8 cellular contexts compared by ENCODE assay signal in the genomic region with DNA sequence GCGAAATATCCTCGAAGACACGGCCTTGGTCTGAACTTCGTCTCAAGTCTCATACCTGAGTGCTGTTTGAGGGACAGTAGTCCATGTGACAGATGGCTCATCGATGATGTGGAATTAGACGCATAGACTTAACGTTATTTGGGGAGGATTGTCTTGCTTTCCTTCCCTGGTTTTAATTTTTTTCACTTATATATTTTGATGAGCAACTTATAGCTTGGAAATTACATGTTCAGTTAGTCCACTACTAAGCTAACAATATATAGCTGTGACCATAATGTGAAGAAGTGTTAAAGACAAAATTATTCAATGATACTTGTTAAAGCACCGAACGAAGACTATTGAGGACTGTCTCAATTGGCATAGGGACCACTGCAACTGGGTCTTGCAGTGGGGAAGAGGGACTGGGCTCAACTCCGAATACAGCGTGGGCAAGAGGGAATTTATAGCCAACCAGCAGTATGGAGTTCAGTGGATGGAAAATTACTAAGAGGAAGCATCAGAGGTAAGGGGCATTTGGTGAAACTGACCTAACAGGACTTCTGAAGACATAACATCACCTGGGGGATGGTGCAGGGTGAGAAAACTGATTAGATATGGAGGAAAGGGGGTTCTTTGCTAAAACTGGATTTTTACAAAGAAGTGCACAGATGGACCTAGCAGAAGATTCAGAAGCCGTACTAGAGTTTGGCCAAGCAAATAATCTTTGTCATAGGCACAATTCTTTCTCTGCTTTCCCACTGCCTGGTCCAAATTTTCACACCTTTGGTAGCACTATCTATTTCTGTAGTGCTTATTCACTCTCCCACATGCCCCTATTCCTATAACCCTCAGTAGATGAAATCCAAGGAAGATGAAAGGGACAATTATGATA. TPM values are rescaled to one million over a fixed set of nuclear protein-coding genes. Genes with fewer than 3 reads are reported as not detected.
DNase-seq lines count a peak whose midpoint lies in the region; ATAC-seq and TF ChIP-seq lines count a peak whose summit lies in the region.

No MANE protein-coding gene starts in this region.

- H3K4me1 ChIP-seq in iPS-15b (ENCODE audit: control insufficient read depth, insufficient read depth, low read length) = peaks cover 10% of the 10 kb centered on the region

- H3K4me3 Mint-ChIP-seq in activated CD8-positive, alpha-beta T cell treated with anti-CD3 and anti-CD28 coated beads for 36 hours = peak overlapping the region; percentile 91
- peak overlapping the region; percentile 93 to 95 for H3K4me3 Mint-ChIP-seq in stimulated activated naive B cell treated with anti-CD40 and anti-IgM and Interleukin-4, amounts not matched to agents 10 μg/mL and 1 μg/mL and 100 μg/mL, for 72 hours

- peaks cover 41% of the 10 kb centered on the region for H3K4me1 Mint-ChIP-seq in activated CD8-positive, alpha-beta T cell treated with anti-CD3 and anti-CD28 coated beads for 36 hours (ENCODE audit: low read depth)
- H3K4me1 Mint-ChIP-seq in stimulated activated naive B cell treated with anti-CD40 and anti-IgM and Interleukin-4, amounts not matched to agents 10 μg/mL and 1 μg/mL and 100 μg/mL, for 72 hours = peaks cover 19 to 34% of the 10 kb centered on the region in 2 donors

- H3K27me3 ChIP-seq in iPS-15b (ENCODE audit: control insufficient read depth, insufficient read depth, low read length) = no peaks in the 10 kb centered on the region

- no peaks in the 10 kb centered on the region for H3K27me3 Mint-ChIP-seq in activated CD8-positive, alpha-beta T cell treated with anti-CD3 and anti-CD28 coated beads for 36 hours
- no peaks in the 10 kb centered on the region for H3K27me3 Mint-ChIP-seq in stimulated activated naive B cell treated with anti-CD40 and anti-IgM and Interleukin-4, amounts not matched to agents 10 μg/mL and 1 μg/mL and 100 μg/mL, for 72 hours

- peak overlapping the region; percentile 46 for H3K4me3 ChIP-seq in iPS-15b (ENCODE audit: low read depth, low read length)

- CTCF ChIA-PET in activated CD8-positive, alpha-beta T cell treated with anti-CD3 and anti-CD28 coated beads for 36 hours (lab: Charles Lee) = interaction anchor here (0.7 to 7.0 kb wide), 24 partner anchors 10 to 690 kb away, joined by 3 to 81 read pairs (median 5); partner anchors contain the start of genes BMAL2 and FGFR1OP2

- no peak for TF ChIP-seq CTCF in activated CD8-positive, alpha-beta T cell treated with anti-CD3 and anti-CD28 coated beads for 36 hours (IDR thresholded peaks at IDR 0.05)

- H3K36me3 ChIP-seq in iPS-15b (ENCODE audit: control insufficient read depth, insufficient read depth, low read length) = no peaks in the 10 kb centered on the region

- peak overlapping the region; percentile 48 for H3K9ac ChIP-seq in iPS-15b (ENCODE audit: low read depth, low read length)

- H3K27ac Mint-ChIP-seq in activated CD8-positive, alpha-beta T cell treated with anti-CD3 and anti-CD28 coated beads for 36 hours = peak overlapping the region; percentile 92
- H3K27ac Mint-ChIP-seq in stimulated activated naive B cell treated with anti-CD40 and anti-IgM and Interleukin-4, amounts not matched to agents 10 μg/mL and 1 μg/mL and 100 μg/mL, for 72 hours = peak overlapping the region; percentile 94

- POLR2A ChIA-PET in activated CD8-positive, alpha-beta T cell treated with anti-CD3 and anti-CD28 coated beads for 36 hours (lab: Charles Lee) = interaction anchor here (1.5 to 1.9 kb wide), 2 partner anchors 10 to 14 kb away, joined by 3 to 4 read pairs; no protein-coding TSS in a partner anchor

- H3K36me3 Mint-ChIP-seq in activated CD8-positive, alpha-beta T cell treated with anti-CD3 and anti-CD28 coated beads for 36 hours (ENCODE audit: low read depth) = peaks cover 12% of the 10 kb centered on the region
- H3K36me3 Mint-ChIP-seq in stimulated activated naive B cell treated with anti-CD40 and anti-IgM and Interleukin-4, amounts not matched to agents 10 μg/mL and 1 μg/mL and 100 μg/mL, for 72 hours = peaks cover 0 to 9% of the 10 kb centered on the region in 2 donors

- no peaks in the 10 kb centered on the region for H3K9me3 ChIP-seq in iPS-15b (ENCODE audit: control insufficient read depth, insufficient read depth, low read length)

- DNase-seq in stimulated activated CD8-positive, alpha-beta memory T cell treated with anti-CD3 and anti-CD28 coated beads, Interleukin-12 subunit alpha, Interleukin-12 subunit beta, amount 100 ng/mL, for 1 hour (ENCODE audit: low read depth) = peak; percentile 11
- no peak for DNase-seq in stimulated activated CD8-positive, alpha-beta memory T cell treated with anti-CD3 and anti-CD28 coated beads, Interleukin-4, amount 100 ng/mL, for 48 hours
- no peak for DNase-seq in activated CD8-positive, alpha-beta T cell treated with anti-CD3 and anti-CD28 coated beads for 36 hours
- DNase-seq in stimulated activated naive B cell treated with anti-CD40 and anti-IgM and Interleukin-4, amounts not matched to agents 10 μg/mL and 1 μg/mL and 100 μg/mL, for 72 hours = no peak
- DNase-seq in activated CD8-positive, alpha-beta memory T cell treated with anti-CD3 and anti-CD28 coated beads, Interleukin-2, amount 50 U/mL, for 4 hours = no peak
- DNase-seq in DMS114 treated with DMSO at 0.1 percent for 48 hours (lab: John Stamatoyannopoulos, UW; ENCODE audit: unreplicated experiment) (no peak), hippocampal formation (lab: John Stamatoyannopoulos, UW) (no peak)

- intact Hi-C loops in activated CD8-positive, alpha-beta T cell treated with anti-CD3 and anti-CD28 coated beads for 36 hours (cut with micrococcal nuclease) = loop anchor here (1.0 to 10.0 kb wide), 6 partner anchors 43 to 291 kb away; partner anchors contain the start of genes INTS13 and STK38L

- no peak for ATAC-seq in activated CD8-positive, alpha-beta T cell treated with anti-CD3 and anti-CD28 coated beads for 36 hours
- ATAC-seq in stimulated activated naive B cell treated with anti-CD40 and anti-IgM and Interleukin-4, amounts not matched to agents 10 μg/mL and 1 μg/mL and 100 μg/mL, for 72 hours (replicated peaks) = peak in 1 of 2 donors; percentile 8

- H3K9me3 Mint-ChIP-seq in activated CD8-positive, alpha-beta T cell treated with anti-CD3 and anti-CD28 coated beads for 36 hours = no peaks in the 10 kb centered on the region
- no peaks in the 10 kb centered on the region for H3K9me3 Mint-ChIP-seq in stimulated activated naive B cell treated with anti-CD40 and anti-IgM and Interleukin-4, amounts not matched to agents 10 μg/mL and 1 μg/mL and 100 μg/mL, for 72 hours

RNA-seq across cellular contexts. Expression of gene TM7SF3, which starts 0.9 kb away (rescaled TPM):
- 10 to 100 TPM; 36.7 to 37.6 TPM for total RNA-seq in activated CD8-positive, alpha-beta T cell treated with anti-CD3 and anti-CD28 coated beads for 36 hours

RNA-seq across cellular contexts. Expression of gene MED21, which starts 7.3 kb away (rescaled TPM):
- 10 to 100 TPM; 30.4 to 30.6 TPM for total RNA-seq in activated CD8-positive, alpha-beta T cell treated with anti-CD3 and anti-CD28 coated beads for 36 hours
